In the genomic region with DNA sequence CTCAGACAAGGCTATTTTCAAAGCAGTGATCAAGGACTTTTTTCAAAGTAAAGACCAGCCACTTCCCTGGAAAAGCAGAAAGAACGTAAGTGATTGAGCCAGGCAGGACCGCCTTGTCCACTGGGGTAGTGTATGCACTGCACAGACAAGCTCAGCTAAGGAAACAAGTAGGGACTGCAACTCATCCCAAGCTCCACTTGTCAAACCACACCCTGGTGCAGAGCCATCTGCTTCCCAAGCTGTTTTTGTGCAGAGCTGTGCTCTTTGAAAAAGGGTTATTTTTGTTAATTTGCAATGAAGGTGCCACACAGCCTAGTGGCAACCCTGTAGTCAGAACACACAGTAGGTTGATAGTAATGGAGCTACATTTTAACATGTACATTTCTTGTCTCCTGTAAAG, we compare ENCODE assay signal across 18 cellular contexts.
"Had no signal": no experiment of that assay in that cellular context is flagged by ENCODE, and none has a peak within 500 bp of the region (broad histone marks: within the 10 kb centered on the region; RNA-seq: fewer than 3 reads in every experiment).

No MANE protein-coding gene starts in this region.

- H3K36me3 ChIP-seq: adrenal gland, cardiac muscle cell, lower lobe of right lung, ovary, sigmoid colon had no signal

- H3K4me1 ChIP-seq: adrenal gland, lower lobe of right lung had no signal

- H3K27ac ChIP-seq: adrenal gland, cardiac muscle cell, lower lobe of right lung, ovary, sigmoid colon had no signal

- H3K9me3 ChIP-seq: adrenal gland, lower lobe of right lung, ovary, sigmoid colon had no signal

- H3K27me3 ChIP-seq: adrenal gland, cardiac muscle cell, ovary, sigmoid colon had no signal

- FAIRE-seq: colon had no signal

- ATAC-seq: activated T-cell treated with anti-CD3 and anti-CD28 coated beads, Interleukin-2, amount 50 U/mL, for 4 hours; esophagus mucosa; lower lobe of right lung; stimulated activated effector memory CD8-positive, alpha-beta T cell treated with anti-CD3 and anti-CD28 coated beads, Interleukin-12 subunit alpha, Interleukin-12 subunit beta, amount 100 ng/mL, for 72 hours; WTC11 had no signal

- H3K4me3 ChIP-seq: adrenal gland, cardiac muscle cell, lower lobe of right lung, ovary, sigmoid colon had no signal

- DNase-seq: activated CD4-positive, alpha-beta memory T cell treated with anti-CD3 and anti-CD28 coated beads, Interleukin-2, amount 10 ng/mL, durations not matched to agents 7 days and 5 days; activated CD4-positive, alpha-beta T cell treated with anti-CD3 and anti-CD28 coated beads for 4 hours; activated effector memory CD4-positive, alpha-beta T cell treated with Interleukin-2 at 50 U/mL for 16 hours; activated T-cell treated with anti-CD3 and anti-CD28 coated beads, Interleukin-2, amount 50 U/mL, for 4 hours; adrenal gland; foreskin fibroblast; lower lobe of right lung; midbrain; ovary; sigmoid colon; stimulated activated CD4-positive, alpha-beta T cell treated with anti-CD3 and anti-CD28 coated beads, Interleukin-12 subunit alpha, Interleukin-12 subunit beta, amount 100 ng/mL, for 4 hours; stimulated activated CD4-positive, alpha-beta T cell treated with anti-CD3 and anti-CD28 coated beads, Interleukin-2, amount 100 ng/mL, for 24 hours; T-helper 2 cell had no signal
